22 cellular contexts compared by ENCODE assay signal in genomic region chrX:135531813-135532212, GRCh38. TPM values are rescaled to one million over a fixed set of nuclear protein-coding genes. Genes with fewer than 3 reads are reported as not detected.
DNase-seq lines count a peak whose midpoint lies in the region; ATAC-seq, FAIRE-seq and TF ChIP-seq lines count a peak whose summit lies in the region.
"Had no signal": no experiment of that assay in that cellular context is flagged by ENCODE, and none has a peak within 500 bp of the region (broad histone marks: within the 10 kb centered on the region; RNA-seq: fewer than 3 reads in every experiment).

No MANE protein-coding gene starts in this region.

- no peak overlapping the region for H3K18ac ChIP-seq in mesenchymal stem cell (ENCODE audit: low read depth in 1 of 2, low read length in 2 of 2)

- no peak overlapping the region for H2BK5ac ChIP-seq in mesenchymal stem cell (ENCODE audit: low read depth, low read length, poor library complexity, severe bottlenecking)

- peak overlapping the region in 1 of 2 experiments; percentile 23; a peak in 1 of 4 replicates for H3K9ac ChIP-seq in K562 (ENCODE audit: insufficient read depth in 1 of 2, low read depth in 2 of 2, low read length in 2 of 2)
- no peak overlapping the region for H3K9ac ChIP-seq in mesenchymal stem cell (ENCODE audit: low read length)
- H3K9ac ChIP-seq: KMS-11 had no signal

- H4K91ac ChIP-seq in mesenchymal stem cell (ENCODE audit: low read length), result no peak overlapping the region

- no peaks in the 10 kb centered on the region for H3K9me1 ChIP-seq in K562 (ENCODE audit: control insufficient read depth, insufficient read depth, low read length)

- H2AK5ac ChIP-seq in mesenchymal stem cell (ENCODE audit: low read length, severe bottlenecking), result no peak overlapping the region

- CTCF ChIA-PET in MCF 10A (lab: Yijun Ruan, JAX) (interaction anchor here (1.3 to 1.6 kb wide), 2 partner anchors 13 to 47 kb away, joined by 3 to 6 read pairs; no protein-coding TSS in a partner anchor), K562 (lab: Yijun Ruan, JAX; ENCODE audit: low intra/inter-chr PET ratio) (no interaction called here)
- CTCF ChIA-PET in naive thymus-derived CD4-positive, alpha-beta T cell (lab: Charles Lee), result interaction anchor here (0.7 kb wide), 1 partner anchor 42 kb away, joined by 3 read pairs; no protein-coding TSS in a partner anchor

- FAIRE-seq in K562 (lab: Jason Lieb, UNC), result peak; percentile 79
- FAIRE-seq: islet of Langerhans had no signal

- intact Hi-C loops in MCF 10A (cut with micrococcal nuclease) (no loop called here), breast epithelium (cut with DNase I; ENCODE audit: low total_unique reads) (no loop called here), K562 (cut with micrococcal nuclease) (no loop called here)
- intact Hi-C loops in naive thymus-derived CD4-positive, alpha-beta T cell (cut with micrococcal nuclease), result no loop called here

- H4K8ac ChIP-seq in mesenchymal stem cell (ENCODE audit: low read length), result no peak overlapping the region

- no peaks in the 10 kb centered on the region for H3K9me3 ChIP-seq in breast epithelium
- H3K9me3 ChIP-seq in K562 (replicated peaks; ENCODE audit: control insufficient read depth, insufficient read depth, low read depth, low read length), result no peaks in the 10 kb centered on the region
- no peaks in the 10 kb centered on the region for H3K9me3 ChIP-seq in naive thymus-derived CD4-positive, alpha-beta T cell (ENCODE audit: control insufficient read depth in 2 of 3, low read length in 3 of 3)
- no peaks in the 10 kb centered on the region for H3K9me3 ChIP-seq in mesenchymal stem cell (ENCODE audit: control insufficient read depth, low read length)
- H3K9me3 ChIP-seq: ovary, sigmoid colon, thyroid gland had no signal

- peaks cover 99% of the 10 kb centered on the region for H3K79me2 ChIP-seq in K562 (ENCODE audit: control insufficient read depth, insufficient read depth, low read length)

- H3K27ac Mint-ChIP-seq in MCF 10A (ENCODE audit: low read depth, unreplicated experiment), result peak overlapping the region; percentile 67
- H3K27ac Mint-ChIP-seq in naive thymus-derived CD4-positive, alpha-beta T cell, result peak overlapping the region in 5 of 9 donors; percentile 6 to 83 (median 14)
- H3K27ac Mint-ChIP-seq: activated CD4-positive, alpha-beta T cell treated with anti-CD3 and anti-CD28 coated beads, Interleukin-2, amount 10 ng/mL, durations not matched to agents 7 days and 5 days; CD4-positive, CD25-positive, alpha-beta regulatory T cell; stimulated activated memory B cell treated with anti-CD40 and anti-IgM and Interleukin-4, amounts not matched to agents 10 μg/mL and 1 μg/mL and 100 μg/mL, for 72 hours had no signal

- H3K9me3 Mint-ChIP-seq in MCF 10A (ENCODE audit: unreplicated experiment), result no peaks in the 10 kb centered on the region
- no peaks in the 10 kb centered on the region for H3K9me3 Mint-ChIP-seq in naive thymus-derived CD4-positive, alpha-beta T cell
- H3K9me3 Mint-ChIP-seq: activated CD4-positive, alpha-beta T cell treated with anti-CD3 and anti-CD28 coated beads, Interleukin-2, amount 10 ng/mL, durations not matched to agents 7 days and 5 days; CD4-positive, CD25-positive, alpha-beta regulatory T cell; naive thymus-derived CD8-positive, alpha-beta T cell; stimulated activated memory B cell treated with anti-CD40 and anti-IgM and Interleukin-4, amounts not matched to agents 10 μg/mL and 1 μg/mL and 100 μg/mL, for 72 hours had no signal

- WGBS in K562 (ENCODE audit: insufficient coverage, low coverage, missing lambda C conversion rate), result 0% methylated on average over 1 of the region's 1 CpG
- 100% methylated on average over 1 of the region's 1 CpG for WGBS in mesenchymal stem cell

- H3K23ac ChIP-seq in mesenchymal stem cell (ENCODE audit: low read length in 2 of 2), result no peak overlapping the region

- no peak overlapping the region for H3K4me3 ChIP-seq in breast epithelium
- no peak overlapping the region for H3K4me3 ChIP-seq in K562
- no peak overlapping the region for H3K4me3 ChIP-seq in naive thymus-derived CD4-positive, alpha-beta T cell (ENCODE audit: low read length)
- H3K4me3 ChIP-seq in mesenchymal stem cell (ENCODE audit: insufficient read depth in 1 of 2, low read depth in 1 of 2, low read length in 2 of 2), result no peak overlapping the region
- H3K4me3 ChIP-seq in H7 (ENCODE audit: insufficient read depth, low read depth, low read length), result no peak overlapping the region
- H3K4me3 ChIP-seq: ovary, sigmoid colon, thyroid gland had no signal

- in situ Hi-C loops in K562 (cut with MboI), result no loop called here

- no peak overlapping the region for H3K4me3 Mint-ChIP-seq in MCF 10A (ENCODE audit: unreplicated experiment)
- H3K4me3 Mint-ChIP-seq in naive thymus-derived CD4-positive, alpha-beta T cell, result no peak overlapping the region
- H3K4me3 Mint-ChIP-seq: activated CD4-positive, alpha-beta T cell treated with anti-CD3 and anti-CD28 coated beads, Interleukin-2, amount 10 ng/mL, durations not matched to agents 7 days and 5 days; CD4-positive, CD25-positive, alpha-beta regulatory T cell; naive thymus-derived CD8-positive, alpha-beta T cell; stimulated activated memory B cell treated with anti-CD40 and anti-IgM and Interleukin-4, amounts not matched to agents 10 μg/mL and 1 μg/mL and 100 μg/mL, for 72 hours had no signal

- peak; percentile 40; the same call in 1 of the 2 replicates for TF ChIP-seq EP300 in K562 (IDR thresholded peaks at IDR 0.05; ENCODE audit: low read length)

- peaks cover 5% of the 10 kb centered on the region for H3K79me1 ChIP-seq in mesenchymal stem cell (replicated peaks; ENCODE audit: low read length, poor library complexity, severe bottlenecking)

- no TSS peak for BruUV-seq in MCF 10A (replicated peaks; lab: Mats Ljungman, UMichigan)
- no TSS peak for BruUV-seq in K562 (replicated peaks; lab: Mats Ljungman, UMichigan)

- peak overlapping the region in 1 of 2 donors; percentile 52 for H3K27ac ChIP-seq in breast epithelium
- H3K27ac ChIP-seq in K562 (ENCODE audit: extremely low read depth, low read depth, low read length), result peak overlapping the region; percentile 53
- H3K27ac ChIP-seq in naive thymus-derived CD4-positive, alpha-beta T cell (ENCODE audit: low read depth, low read length), result no peak overlapping the region
- H3K27ac ChIP-seq in mesenchymal stem cell (ENCODE audit: low read length, poor library complexity, severe bottlenecking), result no peak overlapping the region
- H3K27ac ChIP-seq: KMS-11, ovary, sigmoid colon, thyroid gland had no signal

- no peaks in the 10 kb centered on the region for H3K36me3 Mint-ChIP-seq in MCF 10A (ENCODE audit: insufficient read depth, unreplicated experiment)
- H3K36me3 Mint-ChIP-seq in naive thymus-derived CD4-positive, alpha-beta T cell, result peaks cover 0 to 15% (median 4%) of the 10 kb centered on the region in 5 donors

- TF ChIP-seq CTCF in MCF 10A (IDR thresholded peaks at IDR 0.05; ENCODE audit: unreplicated experiment) (no peak), breast epithelium (IDR thresholded peaks at IDR 0.05) (no peak), K562 (IDR thresholded peaks at IDR 0.05 in 2 of 3, conservative IDR thresholded peaks at IDR 0.05 in 1 of 3; ENCODE audit: insufficient read depth in 2 of 3, low read depth in 1 of 3, low read length in 3 of 3) (no peak)

- peak; percentile 18 for ATAC-seq in K562
- ATAC-seq in naive thymus-derived CD4-positive, alpha-beta T cell, result no peak
- ATAC-seq: naive thymus-derived CD8-positive, alpha-beta T cell; stimulated activated memory B cell treated with anti-CD40 and anti-IgM and Interleukin-4, amounts not matched to agents 10 μg/mL and 1 μg/mL and 100 μg/mL, for 72 hours had no signal

- no peak overlapping the region for H3K14ac ChIP-seq in mesenchymal stem cell (ENCODE audit: low read length in 2 of 2)

- H3K4me1 ChIP-seq in breast epithelium (no peaks in the 10 kb centered on the region), K562 (replicated peaks in 1 of 2; ENCODE audit: control insufficient read depth in 2 of 2, insufficient read depth in 2 of 2, low read length in 2 of 2) (peaks cover 11 to 74% of the 10 kb centered on the region in 2 experiments), mesenchymal stem cell (ENCODE audit: control insufficient read depth, insufficient read depth, low read depth, low read length) (peaks cover 2% of the 10 kb centered on the region)
- H3K4me1 ChIP-seq in naive thymus-derived CD4-positive, alpha-beta T cell (ENCODE audit: control insufficient read depth in 2 of 2, insufficient read depth in 2 of 2, low read length in 2 of 2), result peaks cover 2 to 12% of the 10 kb centered on the region in 2 donors
- H3K4me1 ChIP-seq: thyroid gland had no signal

- H2BK12ac ChIP-seq in mesenchymal stem cell (ENCODE audit: low read length in 2 of 2), result no peak overlapping the region

- DNase-seq in MCF 10A (ENCODE audit: unreplicated experiment) (peak; percentile 47), breast epithelium (ENCODE audit: low spot score in 2 of 2) (no peak), NOMO-1 (lab: John Stamatoyannopoulos, UW; ENCODE audit: unreplicated experiment in 2 of 2) (peak; percentile 14 to 16), K562 (ENCODE audit: extremely low read depth in 1 of 4, low spot score in 3 of 4) (peak in 1 of 4 experiments; percentile 38), mesenchymal stem cell (no peak), H7 (no peak), NCI-H1930 (lab: John Stamatoyannopoulos, UW) (no peak)
- no peak for DNase-seq in naive thymus-derived CD4-positive, alpha-beta T cell
- DNase-seq: activated CD4-positive, alpha-beta T cell treated with anti-CD3 and anti-CD28 coated beads, Interleukin-2, amount 10 ng/mL, durations not matched to agents 7 days and 5 days; activated CD8-positive, alpha-beta memory T cell treated with anti-CD3 and anti-CD28 coated beads, Interleukin-2, amount 50 U/mL, for 48 hours; CD4-positive, CD25-positive, alpha-beta regulatory T cell; DMS153; hippocampal formation; naive thymus-derived CD8-positive, alpha-beta T cell; NCI-H1105; NCI-H2171 treated with DMSO at 0.1 percent for 48 hours; ovary; sigmoid colon; thyroid gland had no signal

- peaks cover 43% of the 10 kb centered on the region for H3K27me3 Mint-ChIP-seq in MCF 10A (ENCODE audit: insufficient read depth, unreplicated experiment)
- no peaks in the 10 kb centered on the region for H3K27me3 Mint-ChIP-seq in naive thymus-derived CD4-positive, alpha-beta T cell
- H3K27me3 Mint-ChIP-seq: activated CD4-positive, alpha-beta T cell treated with anti-CD3 and anti-CD28 coated beads, Interleukin-2, amount 10 ng/mL, durations not matched to agents 7 days and 5 days; CD4-positive, CD25-positive, alpha-beta regulatory T cell; naive thymus-derived CD8-positive, alpha-beta T cell; stimulated activated memory B cell treated with anti-CD40 and anti-IgM and Interleukin-4, amounts not matched to agents 10 μg/mL and 1 μg/mL and 100 μg/mL, for 72 hours had no signal

- no peak overlapping the region for H2AFZ ChIP-seq in K562 (ENCODE audit: low read depth, low read length)
- no peak overlapping the region for H2AFZ ChIP-seq in mesenchymal stem cell (ENCODE audit: low read depth, low read length)

- no peak for TF ChIP-seq POLR2A in breast epithelium (IDR thresholded peaks at IDR 0.05)
- TF ChIP-seq POLR2A in K562 (conservative IDR thresholded peaks at IDR 0.05), result no peak

- peaks cover 15% of the 10 kb centered on the region for H3K4me1 Mint-ChIP-seq in MCF 10A (ENCODE audit: insufficient read depth, unreplicated experiment)
- peaks cover 23 to 86% (median 72%) of the 10 kb centered on the region in 7 donors for H3K4me1 Mint-ChIP-seq in naive thymus-derived CD4-positive, alpha-beta T cell

- H3K4ac ChIP-seq in mesenchymal stem cell (ENCODE audit: low read depth in 1 of 2, low read length in 2 of 2), result no peak overlapping the region

- H2BK15ac ChIP-seq in mesenchymal stem cell (ENCODE audit: low read depth, poor library complexity, severe bottlenecking), result no peak overlapping the region

- POLR2A ChIA-PET in MCF 10A (lab: Yijun Ruan, JAX) (interaction anchor here (0.8 to 5.0 kb wide), 3 partner anchors 9 to 44 kb away, joined by 3 to 65 read pairs (median 3); partner anchors contain the start of gene INTS6L), K562 (lab: Yijun Ruan, JAX) (interaction anchor here (0.7 to 2.1 kb wide), 4 partner anchors 9 to 20 kb away, joined by 4 to 11 read pairs (median 4); no protein-coding TSS in a partner anchor)
- POLR2A ChIA-PET in naive thymus-derived CD4-positive, alpha-beta T cell (lab: Charles Lee), result interaction anchor here (0.7 to 2.3 kb wide), 2 partner anchors 10 to 11 kb away, joined by 3 to 11 read pairs; no protein-coding TSS in a partner anchor

- H3K27me3 ChIP-seq in breast epithelium (peaks cover 0 to 28% of the 10 kb centered on the region in 2 donors), K562 (ENCODE audit: control insufficient read depth in 2 of 2, insufficient read depth in 2 of 2, low read length in 2 of 2) (no peaks in the 10 kb centered on the region), mesenchymal stem cell (ENCODE audit: control insufficient read depth in 1 of 2, insufficient read depth in 1 of 2, low read length in 2 of 2) (no peaks in the 10 kb centered on the region), H7 (ENCODE audit: control insufficient read depth, insufficient read depth, low read length) (no peaks in the 10 kb centered on the region)
- no peaks in the 10 kb centered on the region for H3K27me3 ChIP-seq in naive thymus-derived CD4-positive, alpha-beta T cell (ENCODE audit: control insufficient read depth in 2 of 2, insufficient read depth in 2 of 2, low read length in 2 of 2)
- H3K27me3 ChIP-seq: ovary, sigmoid colon, thyroid gland had no signal

- H4K20me1 ChIP-seq in K562 (replicated peaks; ENCODE audit: control insufficient read depth, insufficient read depth, low read length), result no peaks in the 10 kb centered on the region

- H3K4me2 ChIP-seq in K562 (ENCODE audit: insufficient read depth, low read length) (peak overlapping the region; percentile 26), mesenchymal stem cell (ENCODE audit: low read length, poor library complexity, severe bottlenecking) (no peak overlapping the region)
- H3K4me2 ChIP-seq: KMS-11 had no signal

- H3K36me3 ChIP-seq in breast epithelium (no peaks in the 10 kb centered on the region), K562 (ENCODE audit: control insufficient read depth, insufficient read depth, low read length) (peaks cover 11% of the 10 kb centered on the region), mesenchymal stem cell (ENCODE audit: control insufficient read depth in 1 of 2, insufficient read depth in 2 of 2, low read depth in 1 of 2, low read length in 2 of 2) (no peaks in the 10 kb centered on the region), H7 (replicated peaks; ENCODE audit: control insufficient read depth, insufficient read depth, low read length) (no peaks in the 10 kb centered on the region)
- H3K36me3 ChIP-seq in naive thymus-derived CD4-positive, alpha-beta T cell (ENCODE audit: control insufficient read depth in 2 of 3, insufficient read depth in 3 of 3, low read length in 3 of 3), result no peaks in the 10 kb centered on the region
- H3K36me3 ChIP-seq: ovary, sigmoid colon, thyroid gland had no signal

- TF ChIP-seq RAD21 in K562 (CRISPR knock-in tag; conservative IDR thresholded peaks at IDR 0.05 in 1 of 2, IDR thresholded peaks at IDR 0.05 in 1 of 2), result no peak

- no peak overlapping the region for H2BK120ac ChIP-seq in mesenchymal stem cell (ENCODE audit: low read depth, low read length)

RNA-seq across cellular contexts. Expression of gene INTS6L, which starts 11.4 kb away (rescaled TPM):
- total RNA-seq in MCF 10A (2022) (5.9 and 6.9 TPM in 2 replicates), breast epithelium (10 to 100 TPM in 2 of 3 donors, 1 to 10 TPM in 1; 7.7 to 23.4 (median 12.5) TPM), K562 (2014; rRNA removed) (16.0 and 17.1 TPM in 2 replicates), K562 (2014; rRNA removed; fragmentation: Illumina TruSeq; extraction: Trizol) (21.9 and 22.7 TPM in 2 replicates), K562 (2015; rRNA removed; fragmentation: Illumina TruSeq; extraction: Trizol) (42.0 and 44.9 TPM in 2 replicates), K562 (2021) (17.8 and 19.7 TPM in 2 replicates)
- 24.1 and 66.2 TPM in 2 replicates for total RNA-seq in K562 (2011; cell fraction: chromatin; rRNA removed; ENCODE audit: low replicate concordance)
- 14.2 and 18.3 TPM in 2 replicates for total RNA-seq in K562 (2011; cell fraction: nucleolus; rRNA removed)
- 26.8 and 37.5 TPM in 2 replicates for total RNA-seq in K562 (2011; cell fraction: nucleoplasm; rRNA removed)
- polyA plus RNA-seq in K562 (2011; rRNA removed) (29.6 and 41.7 TPM in 2 replicates), K562 (2014; fragmentation: Illumina TruSeq; extraction: Trizol) (25.8 and 31.5 TPM in 2 replicates), K562 (2014; fragmentation: Nextera tagmentation; extraction: Ambion mirVana) (10 to 100 TPM in 1 of 2 experiments, 1 to 10 TPM in 1; 6.1 to 10.8 TPM), K562 (2014; rRNA removed) (32.1 and 40.5 TPM in 2 replicates)
- polyA plus RNA-seq in K562 (2011; cell fraction: cytosol; rRNA removed), result 7.1 and 10.3 TPM in 2 replicates
- 89.0 and 93.3 TPM in 2 replicates for polyA plus RNA-seq in K562 (2011; cell fraction: nucleus; rRNA removed)
- 19.6 and 20.4 TPM in 2 replicates for polyA plus RNA-seq in K562 (2012)
- 16.4 and 17.2 TPM in 2 replicates for polyA minus RNA-seq in K562 (2011; rRNA and poly(A)+ RNA removed)
- 6.3 and 6.6 TPM in 2 replicates for polyA minus RNA-seq in K562 (2011; cell fraction: cytosol; rRNA and poly(A)+ RNA removed)
- 24.9 and 33.8 TPM in 2 replicates for polyA minus RNA-seq in K562 (2011; cell fraction: nucleus; rRNA and poly(A)+ RNA removed)
- total RNA-seq in naive thymus-derived CD4-positive, alpha-beta T cell, result 10 to 100 TPM; 31.0 to 46.8 (median 32.4) TPM
- 1 to 10 TPM; 5.9 to 9.2 TPM for polyA plus RNA-seq in naive thymus-derived CD4-positive, alpha-beta T cell
- polyA plus RNA-seq in mesenchymal stem cell (2013, experiment 1 of 2), result 6.3 TPM
- polyA plus RNA-seq in mesenchymal stem cell (2013, experiment 2 of 2), result 6.0 TPM
- total RNA-seq in H7 (2014; rRNA removed; shearing (Covaris generic)), result 12.4 and 18.8 TPM in 2 replicates

Comparison
In these comparisons a context has a peak if more than half of its experiments do, and no peak if none do; other contexts are left out.
1. DNase-seq: peak in MCF 10A (single experiment) and NOMO-1 (2 of 2); none in breast epithelium (0 of 2), naive thymus-derived CD4-positive, alpha-beta T cell (0 of 9), mesenchymal stem cell (single experiment), H7 (single experiment) and NCI-H1930 (0 of 2).